ENCODE assay signal across 8 cellular contexts in genomic region chr13:110716235-110716505, GRCh38. TPM values are rescaled to one million over a fixed set of nuclear protein-coding genes. Genes with fewer than 3 reads are reported as not detected.
DNase-seq lines count a peak whose midpoint lies in the region; ATAC-seq and TF ChIP-seq lines count a peak whose summit lies in the region.

No MANE protein-coding gene starts in this region.

- H2BK5ac ChIP-seq in trophoblast cell (ENCODE audit: low read depth, low read length, poor library complexity): peak overlapping the region; percentile 71

- H2BK12ac ChIP-seq in trophoblast cell (ENCODE audit: low read length): no peak overlapping the region

- no peaks in the 10 kb centered on the region for H3K27me3 ChIP-seq in foreskin keratinocyte
- H3K27me3 ChIP-seq in trophoblast cell (ENCODE audit: insufficient read depth, low read length): no peaks in the 10 kb centered on the region

- H3K23ac ChIP-seq in trophoblast cell (ENCODE audit: low read length): no peak overlapping the region

- H2BK120ac ChIP-seq in trophoblast cell (ENCODE audit: insufficient read depth, low read length, poor library complexity): peak overlapping the region; percentile 63

- H3K9me3 Mint-ChIP-seq in activated naive CD4-positive, alpha-beta T cell treated with anti-CD3 and anti-CD28 coated beads, Interleukin-2, amount 50 U/mL, for 24 hours: no peaks in the 10 kb centered on the region

- peak overlapping the region; percentile 77 for H3K9ac ChIP-seq in trophoblast cell (ENCODE audit: low read length)

- peaks cover 33% of the 10 kb centered on the region for H3K79me2 ChIP-seq in trophoblast cell (ENCODE audit: control insufficient read depth, insufficient read depth, low read length, poor library complexity)

- H3K18ac ChIP-seq in trophoblast cell (ENCODE audit: low read length): peak overlapping the region; percentile 76

- H3K27ac Mint-ChIP-seq in activated naive CD4-positive, alpha-beta T cell treated with anti-CD3 and anti-CD28 coated beads, Interleukin-2, amount 50 U/mL, for 24 hours: peak overlapping the region; percentile 60

- ATAC-seq in foreskin keratinocyte (no peak), GM18868 (IDR thresholded peaks at IDR 0.05; ENCODE audit: unreplicated experiment) (no peak), HG03039 (IDR thresholded peaks at IDR 0.05; ENCODE audit: unreplicated experiment) (no peak)

- peak overlapping the region; percentile 55 for H4K91ac ChIP-seq in trophoblast cell (ENCODE audit: low read depth, low read length)

- no peak overlapping the region for H4K12ac ChIP-seq in trophoblast cell (ENCODE audit: low read depth, low read length)

- peak overlapping the region; percentile 79 for H2AFZ ChIP-seq in trophoblast cell (ENCODE audit: insufficient read depth, low read length, poor library complexity)

- no peak for TF ChIP-seq CTCF in WI38 (IDR thresholded peaks at IDR 0.05; ENCODE audit: low read depth, low read length)
- no peak for TF ChIP-seq CTCF in foreskin keratinocyte (conservative IDR thresholded peaks at IDR 0.05)

- H2AK5ac ChIP-seq in trophoblast cell (ENCODE audit: low read length): no peak overlapping the region

- H3K4me3 ChIP-seq in WI38 (ENCODE audit: low read depth, low read length) (peak overlapping the region; percentile 78), trophoblast cell (ENCODE audit: low read depth, low read length) (peak overlapping the region; percentile 98)

- peaks cover 35% of the 10 kb centered on the region for H3K4me1 Mint-ChIP-seq in activated naive CD4-positive, alpha-beta T cell treated with anti-CD3 and anti-CD28 coated beads, Interleukin-2, amount 50 U/mL, for 24 hours

- H3K14ac ChIP-seq in trophoblast cell (ENCODE audit: low read length): peak overlapping the region; percentile 92

- peak overlapping the region; percentile 97 for H3K4me3 Mint-ChIP-seq in activated naive CD4-positive, alpha-beta T cell treated with anti-CD3 and anti-CD28 coated beads, Interleukin-2, amount 50 U/mL, for 24 hours

- peaks cover 8 to 10% of the 10 kb centered on the region in 2 experiments for H3K36me3 ChIP-seq in trophoblast cell (ENCODE audit: control insufficient read depth in 1 of 2, insufficient read depth in 2 of 2, low read length in 2 of 2)

- H3K4me1 ChIP-seq in foreskin keratinocyte (peaks cover 12% of the 10 kb centered on the region), trophoblast cell (ENCODE audit: control insufficient read depth in 1 of 2, insufficient read depth in 2 of 2, low read length in 2 of 2) (peaks cover 0 to 4% of the 10 kb centered on the region in 2 experiments)

- no peak overlapping the region for H4K8ac ChIP-seq in trophoblast cell (ENCODE audit: low read depth, low read length)

- peak overlapping the region; percentile 88 for H3K4me2 ChIP-seq in trophoblast cell (ENCODE audit: low read length)

- DNase-seq in activated naive CD4-positive, alpha-beta T cell (lab: John Stamatoyannopoulos, UW): no peak
- DNase-seq in foreskin keratinocyte: peak in 1 of 2 donors; percentile 6
- DNase-seq in trophoblast cell: peak; percentile 80 to 84
- no peak for DNase-seq in GM19238 (ENCODE audit: insufficient read length, low spot score)

- H3K27me3 Mint-ChIP-seq in activated naive CD4-positive, alpha-beta T cell treated with anti-CD3 and anti-CD28 coated beads, Interleukin-2, amount 50 U/mL, for 24 hours: no peaks in the 10 kb centered on the region

- peaks cover 28% of the 10 kb centered on the region for H3K79me1 ChIP-seq in trophoblast cell (ENCODE audit: low read length)

- no CpG with 5 or more reads among the region's 13 CpGs for WGBS in trophoblast cell (ENCODE audit: extremely low coverage, insufficient coverage, insufficient read length)

- H3K9me3 ChIP-seq in trophoblast cell (ENCODE audit: insufficient read depth, low read depth, low read length): no peaks in the 10 kb centered on the region

- peaks cover 5% of the 10 kb centered on the region for H3K36me3 Mint-ChIP-seq in activated naive CD4-positive, alpha-beta T cell treated with anti-CD3 and anti-CD28 coated beads, Interleukin-2, amount 50 U/mL, for 24 hours

- peak overlapping the region; percentile 96 for H3K4ac ChIP-seq in trophoblast cell (ENCODE audit: low read depth, low read length)

- H3K27ac ChIP-seq in foreskin keratinocyte (peak overlapping the region; percentile 54), trophoblast cell (ENCODE audit: low read depth, low read length) (peak overlapping the region; percentile 58)

RNA-seq across cellular contexts. Expression of gene ING1, which starts 2.7 kb away (rescaled TPM):
- 9.2 and 13.0 TPM in 2 replicates for total RNA-seq in foreskin keratinocyte
- 8.0 and 10.8 TPM in 2 replicates for polyA plus RNA-seq in foreskin keratinocyte
- 21.1 and 21.2 TPM in 2 replicates for polyA plus RNA-seq in trophoblast cell (2013)

RNA-seq across cellular contexts. Expression of gene CARS2, which starts 10.3 kb away (rescaled TPM):
- total RNA-seq in foreskin keratinocyte: 61.9 and 62.0 TPM in 2 replicates
- 64.0 and 66.5 TPM in 2 replicates for polyA plus RNA-seq in foreskin keratinocyte
- 31.3 and 31.8 TPM in 2 replicates for polyA plus RNA-seq in trophoblast cell (2013)

Comparison
In these comparisons a context has a peak if more than half of its experiments do, and no peak if none do; other contexts are left out.
1. DNase-seq: peak in trophoblast cell (2 of 2); none in activated naive CD4-positive, alpha-beta T cell (0 of 4) and GM19238 (single experiment).